Comparison of ENCODE assay signal across 1 cellular context in the genomic region with DNA sequence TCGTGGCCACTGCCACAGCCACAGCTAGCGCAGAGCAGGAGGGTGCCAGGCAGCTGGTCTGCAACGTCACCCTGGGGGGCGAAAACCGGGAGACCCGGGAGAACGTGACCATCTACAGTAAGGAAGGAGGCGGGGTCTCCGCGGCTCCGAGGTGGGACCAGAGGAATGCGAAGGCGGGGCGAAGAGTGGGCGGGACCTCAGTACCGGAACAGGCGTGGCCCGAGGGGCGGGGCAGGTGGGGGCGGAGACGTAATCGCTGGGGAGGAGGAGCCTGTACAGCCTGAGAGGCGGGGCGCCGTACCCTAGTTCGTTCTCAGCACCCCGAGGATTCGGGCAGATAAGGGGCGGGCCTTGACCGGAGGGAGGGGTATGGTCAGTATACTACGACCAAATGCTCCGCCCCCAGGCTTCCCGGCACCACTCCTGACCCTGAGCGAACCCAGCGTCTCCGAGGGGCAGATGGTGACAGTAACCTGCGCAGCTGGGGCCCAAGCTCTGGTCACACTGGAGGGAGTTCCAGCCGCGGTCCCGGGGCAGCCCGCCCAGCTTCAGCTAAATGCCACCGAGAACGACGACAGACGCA.
TF ChIP-seq lines count a peak whose summit lies in the region.

No MANE protein-coding gene starts in this region.

TF ChIP-seq in K562, 482 proteins besides CTCF, POLR2A, EP300 and RAD21 (continues in another document):
- TF ChIP-seq SPI1 (IDR thresholded peaks at IDR 0.05; ENCODE audit: borderline replicate concordance, low read depth, low read length) = no peak
- TF ChIP-seq CAMTA2 (CRISPR knock-in tag; conservative IDR thresholded peaks at IDR 0.05) = 0 out of 2 replicates have a peak, but pooled peaks have one; percentile 60
- no peak for TF ChIP-seq GABPB2 (CRISPR knock-in tag; conservative IDR thresholded peaks at IDR 0.05)
- peak; percentile 79 for TF ChIP-seq GABPA (tag; conservative IDR thresholded peaks at IDR 0.05; ENCODE audit: low read depth)
- TF ChIP-seq, protein P1, sequence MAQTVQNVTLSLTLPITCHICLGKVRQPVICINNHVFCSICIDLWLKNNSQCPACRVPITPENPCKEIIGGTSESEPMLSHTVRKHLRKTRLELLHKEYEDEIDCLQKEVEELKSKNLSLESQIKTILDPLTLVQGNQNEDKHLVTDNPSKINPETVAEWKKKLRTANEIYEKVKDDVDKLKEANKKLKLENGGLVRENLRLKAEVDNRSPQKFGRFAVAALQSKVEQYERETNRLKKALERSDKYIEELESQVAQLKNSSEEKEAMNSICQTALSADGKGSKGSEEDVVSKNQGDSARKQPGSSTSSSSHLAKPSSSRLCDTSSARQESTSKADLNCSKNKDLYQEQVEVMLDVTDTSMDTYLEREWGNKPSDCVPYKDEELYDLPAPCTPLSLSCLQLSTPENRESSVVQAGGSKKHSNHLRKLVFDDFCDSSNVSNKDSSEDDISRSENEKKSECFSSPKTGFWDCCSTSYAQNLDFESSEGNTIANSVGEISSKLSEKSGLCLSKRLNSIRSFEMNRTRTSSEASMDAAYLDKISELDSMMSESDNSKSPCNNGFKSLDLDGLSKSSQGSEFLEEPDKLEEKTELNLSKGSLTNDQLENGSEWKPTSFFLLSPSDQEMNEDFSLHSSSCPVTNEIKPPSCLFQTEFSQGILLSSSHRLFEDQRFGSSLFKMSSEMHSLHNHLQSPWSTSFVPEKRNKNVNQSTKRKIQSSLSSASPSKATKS (CRISPR knock-in tag; IDR thresholded peaks at IDR 0.05) = no peak
- TF ChIP-seq GABPB1 (CRISPR knock-in tag; IDR thresholded peaks at IDR 0.05) = peak; percentile 83
- peak; percentile 94 for TF ChIP-seq SP1 (CRISPR knock-in tag; IDR thresholded peaks at IDR 0.05)
- TF ChIP-seq CEBPG (CRISPR knock-in tag; IDR thresholded peaks at IDR 0.05) = no peak
- no peak for TF ChIP-seq CEBPG (tag; conservative IDR thresholded peaks at IDR 0.05 in 1 of 2, IDR thresholded peaks at IDR 0.05 in 1 of 2)
- peak; percentile 68; the same call in 1 of the 2 replicates for TF ChIP-seq ZBTB7A (IDR thresholded peaks at IDR 0.05; ENCODE audit: borderline replicate concordance, control insufficient read depth, low read depth, low read length)
- peak; percentile 28; the same call in 1 of the 2 replicates for TF ChIP-seq ZBTB17 (CRISPR knock-in tag; IDR thresholded peaks at IDR 0.05)
- peak; percentile 86 for TF ChIP-seq EGR1 (conservative IDR thresholded peaks at IDR 0.05)
- peak; percentile 31; the same call in 1 of the 2 replicates for TF ChIP-seq MBD2 (IDR thresholded peaks at IDR 0.05; ENCODE audit: borderline replicate concordance, low read depth)
- TF ChIP-seq PHF8 (IDR thresholded peaks at IDR 0.05; ENCODE audit: borderline replicate concordance, low read length) = peak; percentile 41; the same call in 1 of the 2 replicates
- TF ChIP-seq MYNN (IDR thresholded peaks at IDR 0.05) = peak; percentile 70
- TF ChIP-seq MYNN (CRISPR knock-in tag; IDR thresholded peaks at IDR 0.05) = no peak
- TF ChIP-seq, protein P2, sequence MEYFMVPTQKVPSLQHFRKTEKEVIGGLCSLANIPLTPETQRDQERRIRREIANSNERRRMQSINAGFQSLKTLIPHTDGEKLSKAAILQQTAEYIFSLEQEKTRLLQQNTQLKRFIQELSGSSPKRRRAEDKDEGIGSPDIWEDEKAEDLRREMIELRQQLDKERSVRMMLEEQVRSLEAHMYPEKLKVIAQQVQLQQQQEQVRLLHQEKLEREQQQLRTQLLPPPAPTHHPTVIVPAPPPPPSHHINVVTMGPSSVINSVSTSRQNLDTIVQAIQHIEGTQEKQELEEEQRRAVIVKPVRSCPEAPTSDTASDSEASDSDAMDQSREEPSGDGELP (CRISPR knock-in tag; IDR thresholded peaks at IDR 0.05; ENCODE audit: borderline replicate concordance) = peak; percentile 64; the same call in 1 of the 2 replicates
- TF ChIP-seq, protein P3, sequence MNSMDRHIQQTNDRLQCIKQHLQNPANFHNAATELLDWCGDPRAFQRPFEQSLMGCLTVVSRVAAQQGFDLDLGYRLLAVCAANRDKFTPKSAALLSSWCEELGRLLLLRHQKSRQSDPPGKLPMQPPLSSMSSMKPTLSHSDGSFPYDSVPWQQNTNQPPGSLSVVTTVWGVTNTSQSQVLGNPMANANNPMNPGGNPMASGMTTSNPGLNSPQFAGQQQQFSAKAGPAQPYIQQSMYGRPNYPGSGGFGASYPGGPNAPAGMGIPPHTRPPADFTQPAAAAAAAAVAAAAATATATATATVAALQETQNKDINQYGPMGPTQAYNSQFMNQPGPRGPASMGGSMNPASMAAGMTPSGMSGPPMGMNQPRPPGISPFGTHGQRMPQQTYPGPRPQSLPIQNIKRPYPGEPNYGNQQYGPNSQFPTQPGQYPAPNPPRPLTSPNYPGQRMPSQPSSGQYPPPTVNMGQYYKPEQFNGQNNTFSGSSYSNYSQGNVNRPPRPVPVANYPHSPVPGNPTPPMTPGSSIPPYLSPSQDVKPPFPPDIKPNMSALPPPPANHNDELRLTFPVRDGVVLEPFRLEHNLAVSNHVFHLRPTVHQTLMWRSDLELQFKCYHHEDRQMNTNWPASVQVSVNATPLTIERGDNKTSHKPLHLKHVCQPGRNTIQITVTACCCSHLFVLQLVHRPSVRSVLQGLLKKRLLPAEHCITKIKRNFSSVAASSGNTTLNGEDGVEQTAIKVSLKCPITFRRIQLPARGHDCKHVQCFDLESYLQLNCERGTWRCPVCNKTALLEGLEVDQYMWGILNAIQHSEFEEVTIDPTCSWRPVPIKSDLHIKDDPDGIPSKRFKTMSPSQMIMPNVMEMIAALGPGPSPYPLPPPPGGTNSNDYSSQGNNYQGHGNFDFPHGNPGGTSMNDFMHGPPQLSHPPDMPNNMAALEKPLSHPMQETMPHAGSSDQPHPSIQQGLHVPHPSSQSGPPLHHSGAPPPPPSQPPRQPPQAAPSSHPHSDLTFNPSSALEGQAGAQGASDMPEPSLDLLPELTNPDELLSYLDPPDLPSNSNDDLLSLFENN (IDR thresholded peaks at IDR 0.05; ENCODE audit: low read depth in 2 of 2, low read length in 2 of 2) = 0 out of 4 replicates have a peak, but pooled peaks of 1 of the 2 experiments have one; percentile 42
- TF ChIP-seq MAZ (CRISPR knock-in tag; conservative IDR thresholded peaks at IDR 0.05 in 1 of 2, IDR thresholded peaks at IDR 0.05 in 1 of 2) = peak; percentile 54 to 89; a peak in 3 of 4 replicates
- TF ChIP-seq ZNF347 (CRISPR knock-in tag; IDR thresholded peaks at IDR 0.05; ENCODE audit: low read depth) = no peak
- TF ChIP-seq, protein P4, sequence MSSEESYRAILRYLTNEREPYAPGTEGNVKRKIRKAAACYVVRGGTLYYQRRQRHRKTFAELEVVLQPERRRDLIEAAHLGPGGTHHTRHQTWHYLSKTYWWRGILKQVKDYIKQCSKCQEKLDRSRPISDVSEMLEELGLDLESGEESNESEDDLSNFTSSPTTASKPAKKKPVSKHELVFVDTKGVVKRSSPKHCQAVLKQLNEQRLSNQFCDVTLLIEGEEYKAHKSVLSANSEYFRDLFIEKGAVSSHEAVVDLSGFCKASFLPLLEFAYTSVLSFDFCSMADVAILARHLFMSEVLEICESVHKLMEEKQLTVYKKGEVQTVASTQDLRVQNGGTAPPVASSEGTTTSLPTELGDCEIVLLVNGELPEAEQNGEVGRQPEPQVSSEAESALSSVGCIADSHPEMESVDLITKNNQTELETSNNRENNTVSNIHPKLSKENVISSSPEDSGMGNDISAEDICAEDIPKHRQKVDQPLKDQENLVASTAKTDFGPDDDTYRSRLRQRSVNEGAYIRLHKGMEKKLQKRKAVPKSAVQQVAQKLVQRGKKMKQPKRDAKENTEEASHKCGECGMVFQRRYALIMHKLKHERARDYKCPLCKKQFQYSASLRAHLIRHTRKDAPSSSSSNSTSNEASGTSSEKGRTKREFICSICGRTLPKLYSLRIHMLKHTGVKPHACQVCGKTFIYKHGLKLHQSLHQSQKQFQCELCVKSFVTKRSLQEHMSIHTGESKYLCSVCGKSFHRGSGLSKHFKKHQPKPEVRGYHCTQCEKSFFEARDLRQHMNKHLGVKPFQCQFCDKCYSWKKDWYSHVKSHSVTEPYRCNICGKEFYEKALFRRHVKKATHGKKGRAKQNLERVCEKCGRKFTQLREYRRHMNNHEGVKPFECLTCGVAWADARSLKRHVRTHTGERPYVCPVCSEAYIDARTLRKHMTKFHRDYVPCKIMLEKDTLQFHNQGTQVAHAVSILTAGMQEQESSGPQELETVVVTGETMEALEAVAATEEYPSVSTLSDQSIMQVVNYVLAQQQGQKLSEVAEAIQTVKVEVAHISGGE (CRISPR knock-in tag; IDR thresholded peaks at IDR 0.05) = no peak
- TF ChIP-seq ZFP1 (CRISPR knock-in tag; IDR thresholded peaks at IDR 0.05) = no peak
- TF ChIP-seq YY1 (IDR thresholded peaks at IDR 0.05; ENCODE audit: borderline replicate concordance in 1 of 3, control insufficient read depth in 1 of 3, extremely low read depth in 1 of 3, insufficient read depth in 3 of 3, insufficient read length in 1 of 3, insufficient replicate concordance in 2 of 3, low read depth in 1 of 3, low read length in 2 of 3) = peak in 1 of 3 experiments; percentile 7
- TF ChIP-seq HMGN3 (IDR thresholded peaks at IDR 0.05; ENCODE audit: borderline replicate concordance, extremely low read depth, insufficient read length, low read depth, low read length) = peak; percentile 18
- TF ChIP-seq CCNT2 (IDR thresholded peaks at IDR 0.05; ENCODE audit: borderline replicate concordance, extremely low read depth, insufficient read length, low read depth, low read length) = peak; percentile 51
- TF ChIP-seq MIER1 (IDR thresholded peaks at IDR 0.05; ENCODE audit: low read depth) = no peak
- TF ChIP-seq TAF1 (IDR thresholded peaks at IDR 0.05; ENCODE audit: control insufficient read depth, extremely low read depth, insufficient read depth, low read length, severe bottlenecking) = peak; percentile 22
- TF ChIP-seq NRF1 (conservative IDR thresholded peaks at IDR 0.05 in 1 of 2, IDR thresholded peaks at IDR 0.05 in 1 of 2) = peak; percentile 86 to 89
- peak; percentile 40 for TF ChIP-seq RBBP5 (IDR thresholded peaks at IDR 0.05; ENCODE audit: borderline replicate concordance, insufficient read depth, low read length, poor library complexity, severe bottlenecking)
- peak; percentile 60; the same call in 1 of the 2 replicates for TF ChIP-seq POLR2AphosphoS5 (IDR thresholded peaks at IDR 0.05; ENCODE audit: control insufficient read depth, insufficient read depth, low read depth, low read length)
- TF ChIP-seq KDM2B (CRISPR knock-in tag; IDR thresholded peaks at IDR 0.05) = peak; percentile 34; the same call in 1 of the 2 replicates
- TF ChIP-seq, protein P5, sequence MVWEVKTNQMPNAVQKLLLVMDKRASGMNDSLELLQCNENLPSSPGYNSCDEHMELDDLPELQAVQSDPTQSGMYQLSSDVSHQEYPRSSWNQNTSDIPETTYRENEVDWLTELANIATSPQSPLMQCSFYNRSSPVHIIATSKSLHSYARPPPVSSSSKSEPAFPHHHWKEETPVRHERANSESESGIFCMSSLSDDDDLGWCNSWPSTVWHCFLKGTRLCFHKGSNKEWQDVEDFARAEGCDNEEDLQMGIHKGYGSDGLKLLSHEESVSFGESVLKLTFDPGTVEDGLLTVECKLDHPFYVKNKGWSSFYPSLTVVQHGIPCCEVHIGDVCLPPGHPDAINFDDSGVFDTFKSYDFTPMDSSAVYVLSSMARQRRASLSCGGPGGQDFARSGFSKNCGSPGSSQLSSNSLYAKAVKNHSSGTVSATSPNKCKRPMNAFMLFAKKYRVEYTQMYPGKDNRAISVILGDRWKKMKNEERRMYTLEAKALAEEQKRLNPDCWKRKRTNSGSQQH (CRISPR knock-in tag; IDR thresholded peaks at IDR 0.05) = 0 out of 2 replicates have a peak, but pooled peaks have one; percentile 38
- peak; percentile 50; the same call in 1 of the 2 replicates for TF ChIP-seq NCOA1 (IDR thresholded peaks at IDR 0.05; ENCODE audit: low read depth)
- no peak for TF ChIP-seq CSDE1 (IDR thresholded peaks at IDR 0.05)
- 0 out of 2 replicates have a peak, but pooled peaks have one; percentile 48 for TF ChIP-seq ZNF57 (CRISPR knock-in tag; IDR thresholded peaks at IDR 0.05)
- no peak for TF ChIP-seq PRMT5 (CRISPR knock-in tag; IDR thresholded peaks at IDR 0.05)
- peak; percentile 69; the same call in 1 of the 2 replicates for TF ChIP-seq BHLHE40 (IDR thresholded peaks at IDR 0.05; ENCODE audit: low read length)
- TF ChIP-seq, protein P6, sequence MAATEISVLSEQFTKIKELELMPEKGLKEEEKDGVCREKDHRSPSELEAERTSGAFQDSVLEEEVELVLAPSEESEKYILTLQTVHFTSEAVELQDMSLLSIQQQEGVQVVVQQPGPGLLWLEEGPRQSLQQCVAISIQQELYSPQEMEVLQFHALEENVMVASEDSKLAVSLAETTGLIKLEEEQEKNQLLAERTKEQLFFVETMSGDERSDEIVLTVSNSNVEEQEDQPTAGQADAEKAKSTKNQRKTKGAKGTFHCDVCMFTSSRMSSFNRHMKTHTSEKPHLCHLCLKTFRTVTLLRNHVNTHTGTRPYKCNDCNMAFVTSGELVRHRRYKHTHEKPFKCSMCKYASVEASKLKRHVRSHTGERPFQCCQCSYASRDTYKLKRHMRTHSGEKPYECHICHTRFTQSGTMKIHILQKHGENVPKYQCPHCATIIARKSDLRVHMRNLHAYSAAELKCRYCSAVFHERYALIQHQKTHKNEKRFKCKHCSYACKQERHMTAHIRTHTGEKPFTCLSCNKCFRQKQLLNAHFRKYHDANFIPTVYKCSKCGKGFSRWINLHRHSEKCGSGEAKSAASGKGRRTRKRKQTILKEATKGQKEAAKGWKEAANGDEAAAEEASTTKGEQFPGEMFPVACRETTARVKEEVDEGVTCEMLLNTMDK (IDR thresholded peaks at IDR 0.05; ENCODE audit: borderline replicate concordance, insufficient read depth, low read depth, low read length, poor library complexity, severe bottlenecking) = no peak
- TF ChIP-seq, protein P7, sequence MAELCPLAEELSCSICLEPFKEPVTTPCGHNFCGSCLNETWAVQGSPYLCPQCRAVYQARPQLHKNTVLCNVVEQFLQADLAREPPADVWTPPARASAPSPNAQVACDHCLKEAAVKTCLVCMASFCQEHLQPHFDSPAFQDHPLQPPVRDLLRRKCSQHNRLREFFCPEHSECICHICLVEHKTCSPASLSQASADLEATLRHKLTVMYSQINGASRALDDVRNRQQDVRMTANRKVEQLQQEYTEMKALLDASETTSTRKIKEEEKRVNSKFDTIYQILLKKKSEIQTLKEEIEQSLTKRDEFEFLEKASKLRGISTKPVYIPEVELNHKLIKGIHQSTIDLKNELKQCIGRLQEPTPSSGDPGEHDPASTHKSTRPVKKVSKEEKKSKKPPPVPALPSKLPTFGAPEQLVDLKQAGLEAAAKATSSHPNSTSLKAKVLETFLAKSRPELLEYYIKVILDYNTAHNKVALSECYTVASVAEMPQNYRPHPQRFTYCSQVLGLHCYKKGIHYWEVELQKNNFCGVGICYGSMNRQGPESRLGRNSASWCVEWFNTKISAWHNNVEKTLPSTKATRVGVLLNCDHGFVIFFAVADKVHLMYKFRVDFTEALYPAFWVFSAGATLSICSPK (IDR thresholded peaks at IDR 0.05; ENCODE audit: borderline replicate concordance) = no peak
- TF ChIP-seq RFX5 (IDR thresholded peaks at IDR 0.05; ENCODE audit: low read depth, low read length) = no peak
- TF ChIP-seq RBFOX2 (IDR thresholded peaks at IDR 0.05; ENCODE audit: low read depth, low read length) = peak; percentile 64
- TF ChIP-seq SUPT5H (IDR thresholded peaks at IDR 0.05) = peak; percentile 59; the same call in 1 of the 2 replicates
- TF ChIP-seq, protein P8, sequence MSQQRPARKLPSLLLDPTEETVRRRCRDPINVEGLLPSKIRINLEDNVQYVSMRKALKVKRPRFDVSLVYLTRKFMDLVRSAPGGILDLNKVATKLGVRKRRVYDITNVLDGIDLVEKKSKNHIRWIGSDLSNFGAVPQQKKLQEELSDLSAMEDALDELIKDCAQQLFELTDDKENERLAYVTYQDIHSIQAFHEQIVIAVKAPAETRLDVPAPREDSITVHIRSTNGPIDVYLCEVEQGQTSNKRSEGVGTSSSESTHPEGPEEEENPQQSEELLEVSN (IDR thresholded peaks at IDR 0.05; ENCODE audit: borderline replicate concordance in 1 of 2, extremely low read depth in 1 of 2, insufficient read depth in 1 of 2, insufficient read length in 1 of 2, low read depth in 1 of 2, low read length in 1 of 2, poor library complexity in 1 of 2, severe bottlenecking in 1 of 2) = peak in 1 of 2 experiments; percentile 46
